29 cellular contexts compared by ENCODE assay signal in the genomic region with DNA sequence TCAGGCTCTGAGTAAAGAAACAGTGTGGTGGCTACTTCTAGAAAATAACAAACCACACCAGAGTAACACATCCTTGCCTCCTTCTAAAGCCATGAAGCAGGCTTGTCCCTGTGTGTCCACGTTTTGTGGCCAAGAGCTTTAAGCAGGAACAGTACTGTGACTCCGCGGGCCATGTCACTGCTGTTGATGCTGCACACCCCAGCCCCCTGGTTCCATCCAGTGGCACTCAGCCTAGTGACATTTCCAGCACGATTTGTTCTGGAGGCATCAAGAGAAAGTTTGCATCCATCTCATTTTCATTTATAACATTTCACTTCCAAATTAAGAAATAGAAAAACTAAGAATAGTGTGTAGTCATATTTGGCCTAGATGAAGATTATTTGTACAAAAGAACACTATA.
"Had no signal": no experiment of that assay in that cellular context is flagged by ENCODE, and none has a peak within 500 bp of the region (broad histone marks: within the 10 kb centered on the region; RNA-seq: fewer than 3 reads in every experiment).

No MANE protein-coding gene starts in this region.

- H3K4me1 Mint-ChIP-seq: activated CD4-positive, alpha-beta T cell treated with anti-CD3 and anti-CD28 coated beads for 36 hours; activated CD4-positive, alpha-beta T cell treated with anti-CD3 and anti-CD28 coated beads, Interleukin-2, amount 10 ng/mL, durations not matched to agents 24 days and 14 days; activated CD8-positive, alpha-beta memory T cell treated with anti-CD3 and anti-CD28 coated beads, Interleukin-2, amount 10 ng/mL, durations not matched to agents 7 days and 5 days; activated naive CD4-positive, alpha-beta T cell treated with anti-CD3 and anti-CD28 coated beads, Interleukin-2, amount 50 U/mL, for 24 hours; activated naive CD8-positive, alpha-beta T cell treated with anti-CD3 and anti-CD28 coated beads, Interleukin-2, amount 10 ng/mL, durations not matched to agents 7 days and 5 days had no signal

- H3K4me3 Mint-ChIP-seq: activated CD4-positive, alpha-beta memory T cell treated with anti-CD3 and anti-CD28 coated beads for 36 hours; activated CD4-positive, alpha-beta T cell treated with anti-CD3 and anti-CD28 coated beads for 36 hours; activated CD4-positive, alpha-beta T cell treated with anti-CD3 and anti-CD28 coated beads, Interleukin-2, amount 10 ng/mL, durations not matched to agents 24 days and 14 days; activated CD8-positive, alpha-beta memory T cell treated with anti-CD3 and anti-CD28 coated beads, Interleukin-2, amount 10 ng/mL, durations not matched to agents 7 days and 5 days; activated CD8-positive, alpha-beta T cell treated with anti-CD3 and anti-CD28 coated beads, Interleukin-2, amount 10 ng/mL, durations not matched to agents 7 days and 5 days; activated naive CD4-positive, alpha-beta T cell treated with anti-CD3 and anti-CD28 coated beads for 36 hours; activated naive CD4-positive, alpha-beta T cell treated with anti-CD3 and anti-CD28 coated beads, Interleukin-2, amount 50 U/mL, for 24 hours; activated naive CD8-positive, alpha-beta T cell treated with anti-CD3 and anti-CD28 coated beads, Interleukin-2, amount 10 ng/mL, durations not matched to agents 7 days and 5 days; activated T-helper 1 cell treated with anti-CD3 and anti-CD28 coated beads, Interleukin-12 subunit alpha, Interleukin-12 subunit beta, Interleukin-2, Interleukin-4 antibody, amounts not matched to agents 30 ng/mL and 10 ng/mL and 1 ng/mL, durations not matched to agents 14 hours and 24 hours and 36 hours; dendritic cell treated with granulocyte-macrophage colony-stimulating factor and Interleukin-4, amounts not matched to agents 40 ng/mL and 50 ng/mL, for 4 days; effector memory CD8-positive, alpha-beta T cell had no signal

- H3K27ac ChIP-seq: body of pancreas, coronary artery, esophagus muscularis mucosa, foreskin keratinocyte, gastroesophageal sphincter had no signal

- DNase-seq: activated CD4-positive, alpha-beta memory T cell treated with anti-CD3 and anti-CD28 coated beads for 36 hours; activated CD4-positive, alpha-beta T cell treated with anti-CD3 and anti-CD28 coated beads for 36 hours; activated CD4-positive, alpha-beta T cell treated with anti-CD3 and anti-CD28 coated beads, Interleukin-2, amount 10 ng/mL, durations not matched to agents 24 days and 14 days; activated CD4-positive, CD25-positive, alpha-beta regulatory T cell; activated CD4-positive, CD25-positive, alpha-beta regulatory T cell treated with anti-CD3 and anti-CD28 coated beads, Interleukin-2, amount 50 U/mL, for 72 hours; activated CD8-positive, alpha-beta memory T cell treated with anti-CD3 and anti-CD28 coated beads, Interleukin-2, amount 10 ng/mL, durations not matched to agents 7 days and 5 days; activated CD8-positive, alpha-beta memory T cell treated with anti-CD3 and anti-CD28 coated beads, Interleukin-2, amount 50 U/mL, for 4 hours; activated CD8-positive, alpha-beta T cell treated with anti-CD3 and anti-CD28 coated beads, Interleukin-2, amount 10 ng/mL, durations not matched to agents 7 days and 5 days; activated effector memory CD4-positive, alpha-beta T cell treated with anti-CD3 and anti-CD28 coated beads, Interleukin-2, amount 50 U/mL, for 16 hours; activated naive CD4-positive, alpha-beta T cell treated with anti-CD3 and anti-CD28 coated beads for 36 hours; activated naive CD8-positive, alpha-beta T cell treated with anti-CD3 and anti-CD28 coated beads, Interleukin-2, amount 10 ng/mL, durations not matched to agents 7 days and 5 days; activated T-cell treated with anti-CD3 and anti-CD28 coated beads, Interleukin-2, amount 50 U/mL, for 1 hour; activated T-cell treated with anti-CD3 and anti-CD28 coated beads, Interleukin-2, amount 50 U/mL, for 48 hours; amniotic stem cell; aorta; body of pancreas; central memory CD4-positive, alpha-beta T cell; effector CD4-positive, alpha-beta T cell; effector memory CD8-positive, alpha-beta T cell; erythroblast; foreskin keratinocyte; T-helper 2 cell had no signal

- ATAC-seq: activated CD4-positive, alpha-beta T cell treated with anti-CD3 and anti-CD28 coated beads for 36 hours; activated CD8-positive, alpha-beta memory T cell treated with anti-CD3 and anti-CD28 coated beads, Interleukin-2, amount 10 ng/mL, durations not matched to agents 7 days and 5 days; activated CD8-positive, alpha-beta T cell treated with anti-CD3 and anti-CD28 coated beads, Interleukin-2, amount 10 ng/mL, durations not matched to agents 7 days and 5 days; body of pancreas; effector memory CD8-positive, alpha-beta T cell; foreskin keratinocyte; gastroesophageal sphincter had no signal

- H3K9me3 Mint-ChIP-seq: activated naive CD8-positive, alpha-beta T cell treated with anti-CD3 and anti-CD28 coated beads, Interleukin-2, amount 10 ng/mL, durations not matched to agents 7 days and 5 days had no signal

- H3K27ac Mint-ChIP-seq: activated CD4-positive, alpha-beta memory T cell treated with anti-CD3 and anti-CD28 coated beads for 36 hours; activated CD4-positive, alpha-beta T cell treated with anti-CD3 and anti-CD28 coated beads for 36 hours; activated CD4-positive, alpha-beta T cell treated with anti-CD3 and anti-CD28 coated beads, Interleukin-2, amount 10 ng/mL, durations not matched to agents 24 days and 14 days; activated CD8-positive, alpha-beta memory T cell treated with anti-CD3 and anti-CD28 coated beads, Interleukin-2, amount 10 ng/mL, durations not matched to agents 7 days and 5 days; activated CD8-positive, alpha-beta T cell treated with anti-CD3 and anti-CD28 coated beads, Interleukin-2, amount 10 ng/mL, durations not matched to agents 7 days and 5 days; activated naive CD4-positive, alpha-beta T cell treated with anti-CD3 and anti-CD28 coated beads for 36 hours; activated naive CD4-positive, alpha-beta T cell treated with anti-CD3 and anti-CD28 coated beads, Interleukin-2, amount 50 U/mL, for 24 hours; activated naive CD8-positive, alpha-beta T cell treated with anti-CD3 and anti-CD28 coated beads, Interleukin-2, amount 10 ng/mL, durations not matched to agents 7 days and 5 days; activated T-helper 1 cell treated with anti-CD3 and anti-CD28 coated beads, Interleukin-12 subunit alpha, Interleukin-12 subunit beta, Interleukin-2, Interleukin-4 antibody, amounts not matched to agents 30 ng/mL and 10 ng/mL and 1 ng/mL, durations not matched to agents 14 hours and 24 hours and 36 hours; activated T-helper 2 cell treated with anti-CD3 and anti-CD28 coated beads, Interferon-gamma antibody, Interleukin-2, Interleukin-4, amounts not matched to agents 10 μg/mL and 5 μg/mL and 100 μg/mL, durations not matched to agents 14 hours and 24 hours and 36 hours; dendritic cell treated with granulocyte-macrophage colony-stimulating factor and Interleukin-4, amounts not matched to agents 40 ng/mL and 50 ng/mL, for 4 days; effector memory CD8-positive, alpha-beta T cell had no signal

- H3K36me3 Mint-ChIP-seq: activated CD4-positive, alpha-beta memory T cell treated with anti-CD3 and anti-CD28 coated beads for 36 hours; activated CD8-positive, alpha-beta memory T cell treated with anti-CD3 and anti-CD28 coated beads, Interleukin-2, amount 10 ng/mL, durations not matched to agents 7 days and 5 days; activated naive CD4-positive, alpha-beta T cell treated with anti-CD3 and anti-CD28 coated beads, Interleukin-2, amount 50 U/mL, for 24 hours; activated naive CD8-positive, alpha-beta T cell treated with anti-CD3 and anti-CD28 coated beads, Interleukin-2, amount 10 ng/mL, durations not matched to agents 7 days and 5 days had no signal

- H3K27me3 ChIP-seq: body of pancreas, foreskin keratinocyte had no signal
